In the genomic region with DNA sequence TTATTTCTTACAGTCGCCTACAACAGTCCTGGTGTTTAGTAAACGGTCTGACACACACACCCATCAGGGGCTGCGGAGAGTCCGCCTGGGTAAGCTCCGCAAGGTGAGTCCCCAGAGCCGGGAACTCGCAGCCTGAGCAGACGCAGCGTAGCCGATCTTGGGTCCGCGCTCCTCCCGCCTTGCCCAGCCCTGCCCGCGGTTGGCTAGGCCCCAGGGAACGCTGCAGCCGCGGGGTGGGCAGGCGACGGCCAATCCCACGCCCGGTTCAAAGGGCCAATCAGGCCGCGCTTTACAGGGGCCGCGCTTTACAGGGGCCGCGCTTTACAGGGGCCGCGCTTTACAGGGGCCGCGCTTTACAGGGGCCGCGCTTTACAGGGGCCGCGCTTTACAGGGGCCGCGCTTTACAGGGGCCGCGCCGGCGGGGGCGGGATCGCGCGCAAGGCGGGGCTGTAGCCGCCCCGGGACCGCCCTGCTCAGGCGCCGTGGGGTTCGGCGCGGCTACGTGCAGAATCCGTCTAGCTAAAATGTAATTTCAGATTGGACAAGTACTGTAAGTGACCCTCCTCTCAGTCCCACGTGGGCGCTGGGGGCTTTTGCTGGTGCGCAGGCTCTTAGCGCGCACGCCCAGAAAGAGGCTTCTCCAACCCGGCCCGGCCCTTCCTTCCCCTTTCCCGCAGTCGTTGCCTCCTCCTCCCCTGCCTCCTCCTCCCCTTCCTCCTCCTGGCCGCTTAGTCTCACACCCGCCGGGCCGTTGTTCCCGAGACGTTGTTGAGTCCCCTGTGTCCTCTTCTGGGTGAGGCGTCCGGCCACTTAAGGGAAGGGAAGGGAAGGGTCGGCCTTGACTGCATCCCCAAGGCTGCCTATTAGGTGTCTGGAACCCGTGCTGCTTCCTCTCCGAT, we compare ENCODE assay signal across 8 cellular contexts. TPM values are rescaled to one million over a fixed set of nuclear protein-coding genes. Genes with fewer than 3 reads are reported as not detected.
DNase-seq lines count a peak whose midpoint lies in the region; ATAC-seq and TF ChIP-seq lines count a peak whose summit lies in the region.

A gene with protein sequence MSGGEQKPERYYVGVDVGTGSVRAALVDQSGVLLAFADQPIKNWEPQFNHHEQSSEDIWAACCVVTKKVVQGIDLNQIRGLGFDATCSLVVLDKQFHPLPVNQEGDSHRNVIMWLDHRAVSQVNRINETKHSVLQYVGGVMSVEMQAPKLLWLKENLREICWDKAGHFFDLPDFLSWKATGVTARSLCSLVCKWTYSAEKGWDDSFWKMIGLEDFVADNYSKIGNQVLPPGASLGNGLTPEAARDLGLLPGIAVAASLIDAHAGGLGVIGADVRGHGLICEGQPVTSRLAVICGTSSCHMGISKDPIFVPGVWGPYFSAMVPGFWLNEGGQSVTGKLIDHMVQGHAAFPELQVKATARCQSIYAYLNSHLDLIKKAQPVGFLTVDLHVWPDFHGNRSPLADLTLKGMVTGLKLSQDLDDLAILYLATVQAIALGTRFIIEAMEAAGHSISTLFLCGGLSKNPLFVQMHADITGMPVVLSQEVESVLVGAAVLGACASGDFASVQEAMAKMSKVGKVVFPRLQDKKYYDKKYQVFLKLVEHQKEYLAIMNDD (plus strand): TSS at position 737 of the 899 bp plus-strand sequence. CDS start 24,456 bp downstream, outside the sequence.

- intact Hi-C loops in OCI-LY7 (cut with micrococcal nuclease; ENCODE audit: unreplicated experiment): loop anchor here (5.0 to 10.0 kb wide), 2 partner anchors 401 to 512 kb away; a partner anchor contains a TSS

- no peak within 1 kb of the TSS for H3K27ac ChIP-seq in OCI-LY7 (ENCODE audit: low read depth, low read length, poor library complexity, severe bottlenecking)

- DNase-seq in DMS 273 (lab: John Stamatoyannopoulos, UW; ENCODE audit: unreplicated experiment): peak; percentile 99
- peak; percentile 93 for DNase-seq in HuH-7 (ENCODE audit: low spot score)
- peak; percentile 11 for DNase-seq in OCI-LY7 (ENCODE audit: low spot score)
- DNase-seq in activated T-cell treated with anti-CD3 and anti-CD28 coated beads for 24 hours (ENCODE audit: low read depth): peak; percentile 74
- DNase-seq in epidermal melanocyte (ENCODE audit: insufficient read length, low spot score): peak; percentile 90
- peak; percentile 81 to 82 for DNase-seq in stimulated activated CD8-positive, alpha-beta memory T cell treated with anti-CD3 and anti-CD28 coated beads, Interleukin-2, amount 100 ng/mL, for 48 hours (ENCODE audit: low read depth in 2 of 2)

- H3K4me2 ChIP-seq in OCI-LY7 (ENCODE audit: low read length): peak within 1 kb of the TSS; percentile 60

- no peaks in the 10 kb centered on the region for H4K20me1 ChIP-seq in OCI-LY7 (ENCODE audit: insufficient read depth, low read length)

- H3K4me3 ChIP-seq in OCI-LY7 (ENCODE audit: low read depth, low read length, poor library complexity, severe bottlenecking) (peak within 1 kb of the TSS; percentile 56), mononuclear cell (ENCODE audit: low read length) (peak within 1 kb of the TSS; percentile 48)

- no peaks in the 10 kb centered on the region for H3K36me3 ChIP-seq in OCI-LY7 (ENCODE audit: insufficient read depth, low read length)

- BruUV-seq in OCI-LY7 (replicated peaks; lab: Mats Ljungman, UMichigan): no TSS peak

- no peaks in the 10 kb centered on the region for H3K9me2 ChIP-seq in OCI-LY7 (ENCODE audit: insufficient read depth, low read length)

- TF ChIP-seq CTCF in OCI-LY7 (conservative IDR thresholded peaks at IDR 0.05; ENCODE audit: low read length): no peak

- CTCF ChIA-PET in OCI-LY7 (lab: Charles Lee; ENCODE audit: unreplicated experiment): no interaction called here

- H3K4me1 ChIP-seq in OCI-LY7 (ENCODE audit: insufficient read depth, low read length, poor library complexity, severe bottlenecking): no peaks in the 10 kb centered on the region
- H3K4me1 ChIP-seq in mononuclear cell (ENCODE audit: insufficient read depth, low read length): peaks cover 42% of the 10 kb centered on the region

- no peaks in the 10 kb centered on the region for H3K79me2 ChIP-seq in OCI-LY7 (ENCODE audit: insufficient read depth, low read depth, low read length)

- no peaks in the 10 kb centered on the region for H3K27me3 ChIP-seq in mononuclear cell (ENCODE audit: insufficient read depth, low read length)

- H2AFZ ChIP-seq in OCI-LY7 (ENCODE audit: low read length): peak within 1 kb of the TSS; percentile 58; the same call in 1 of the 2 replicates

- no peaks in the 10 kb centered on the region for H3K9me3 ChIP-seq in OCI-LY7 (ENCODE audit: low read length)
- H3K9me3 ChIP-seq in mononuclear cell (ENCODE audit: low read depth, low read length): no peaks in the 10 kb centered on the region

- POLR2A ChIA-PET in OCI-LY7 (lab: Charles Lee): interaction anchor here (0.6 kb wide), 1 partner anchor 511 kb away, joined by 3 read pairs; no protein-coding TSS in a partner anchor

- ATAC-seq in GM21526 (IDR thresholded peaks at IDR 0.05; ENCODE audit: low FRiP score, unreplicated experiment): peak; percentile 93

RNA-seq across cellular contexts. Expression of the gene that starts here (rescaled TPM):
- total RNA-seq in OCI-LY7 (2014; rRNA removed; shearing (Covaris generic)): 0.18 and 0.63 TPM in 2 replicates
- total RNA-seq in OCI-LY7 (2022) (4.5 and 4.9 TPM in 2 replicates), mononuclear cell (15.2 TPM)

Comparison
In these comparisons a context has a peak if more than half of its experiments do, and no peak if none do; other contexts are left out.
1. DNase-seq: peak in every context shown above with its lines; median percentile 99 in DMS 273; 93 in HuH-7; 90 in epidermal melanocyte; 82 in stimulated activated CD8-positive, alpha-beta memory T cell treated with anti-CD3 and anti-CD28 coated beads, Interleukin-2, amount 100 ng/mL, for 48 hours; 74 in activated T-cell treated with anti-CD3 and anti-CD28 coated beads for 24 hours; 11 in OCI-LY7.